ENCODE assay signal across 14 cellular contexts in genomic region chr2:233241803-233242202, GRCh38. TPM values are rescaled to one million over a fixed set of nuclear protein-coding genes. Genes with fewer than 3 reads are reported as not detected.
A peak's percentile ranks its signal among the peaks of the same experiment; 100 is the strongest.
DNase-seq lines count a peak whose midpoint lies in the region; ATAC-seq and TF ChIP-seq lines count a peak whose summit lies in the region.
"Had no signal": no experiment of that assay in that cellular context is flagged by ENCODE, and none has a peak within 500 bp of the region (broad histone marks: within the 10 kb centered on the region; RNA-seq: fewer than 3 reads in every experiment).

No MANE protein-coding gene starts in this region.

- intact Hi-C loops in activated CD8-positive, alpha-beta T cell treated with anti-CD3 and anti-CD28 coated beads for 36 hours (cut with micrococcal nuclease): loop anchor here (5.0 kb wide), 1 partner anchor 160 kb away; no protein-coding TSS in a partner anchor
- intact Hi-C loops in left lung (cut with DNase I): no loop called here

- peak; percentile 18; the same call in 1 of the 3 replicates for ATAC-seq in SK-N-SH treated with all-trans-retinoic acid at 6 μM for 48 hours
- ATAC-seq in activated CD8-positive, alpha-beta T cell treated with anti-CD3 and anti-CD28 coated beads for 36 hours: peak; percentile 5
- peak; percentile 10 for ATAC-seq in left lung

- H2AFZ ChIP-seq in SK-N-SH (ENCODE audit: low read depth): no peak overlapping the region

- POLR2A ChIA-PET in SK-N-SH (lab: Yijun Ruan, JAX): no interaction called here
- POLR2A ChIA-PET in activated CD8-positive, alpha-beta T cell treated with anti-CD3 and anti-CD28 coated beads for 36 hours (lab: Charles Lee): interaction anchor here (0.6 to 0.9 kb wide), 2 partner anchors 29 to 438 kb away, joined by 3 read pairs; no protein-coding TSS in a partner anchor

- H3K4me1 Mint-ChIP-seq in activated CD8-positive, alpha-beta T cell treated with anti-CD3 and anti-CD28 coated beads for 36 hours (ENCODE audit: low read depth): peaks cover 56% of the 10 kb centered on the region

- H3K79me2 ChIP-seq in SK-N-SH (ENCODE audit: insufficient read depth): no peaks in the 10 kb centered on the region

- no peak overlapping the region for H3K27ac Mint-ChIP-seq in activated CD8-positive, alpha-beta T cell treated with anti-CD3 and anti-CD28 coated beads for 36 hours
- H3K27ac Mint-ChIP-seq: HFFc6 had no signal

- no peak overlapping the region for H3K4me2 ChIP-seq in SK-N-SH

- 87% methylated on average over 3 of the region's 3 CpGs for WGBS in SK-N-SH (ENCODE audit: low lambda C conversion rate)

- no peak overlapping the region for H3K4me3 Mint-ChIP-seq in activated CD8-positive, alpha-beta T cell treated with anti-CD3 and anti-CD28 coated beads for 36 hours
- H3K4me3 Mint-ChIP-seq: HFFc6 had no signal

- CTCF ChIA-PET in SK-N-SH (lab: Yijun Ruan, JAX): interaction anchor here (0.7 to 3.1 kb wide), 2 partner anchors 9 to 188 kb away, joined by 3 to 13 read pairs; partner anchors contain the start of gene ATG16L1
- CTCF ChIA-PET in activated CD8-positive, alpha-beta T cell treated with anti-CD3 and anti-CD28 coated beads for 36 hours (lab: Charles Lee): interaction anchor here (0.6 kb wide), 1 partner anchor 187 kb away, joined by 3 read pairs; no protein-coding TSS in a partner anchor

- H4K20me1 ChIP-seq in SK-N-SH (ENCODE audit: insufficient read depth): no peaks in the 10 kb centered on the region

- H3K27me3 ChIP-seq in SK-N-SH (ENCODE audit: insufficient read depth): no peaks in the 10 kb centered on the region
- H3K27me3 ChIP-seq in left lung: no peaks in the 10 kb centered on the region

- H3K36me3 ChIP-seq in SK-N-SH (replicated peaks in 1 of 2; ENCODE audit: control insufficient read depth in 1 of 2, insufficient read depth in 2 of 2, low read length in 1 of 2): no peaks in the 10 kb centered on the region
- H3K36me3 ChIP-seq in left lung: no peaks in the 10 kb centered on the region
- H3K36me3 ChIP-seq: lower lobe of right lung had no signal

- H3K27ac ChIP-seq in SK-N-SH (ENCODE audit: low read depth in 2 of 2, low read length in 1 of 2) (no peak overlapping the region), left lung (peak overlapping the region in 1 of 2 donors; percentile 54)
- H3K27ac ChIP-seq: lower lobe of right lung had no signal

- H3K9me3 ChIP-seq in SK-N-SH: no peaks in the 10 kb centered on the region
- H3K9me3 ChIP-seq in left lung: no peaks in the 10 kb centered on the region
- H3K9me3 ChIP-seq: lower lobe of right lung had no signal

- no peaks in the 10 kb centered on the region for H3K36me3 Mint-ChIP-seq in activated CD8-positive, alpha-beta T cell treated with anti-CD3 and anti-CD28 coated beads for 36 hours (ENCODE audit: low read depth)

- TF ChIP-seq CTCF in SK-N-SH (IDR thresholded peaks at IDR 0.05) (no peak), left lung (IDR thresholded peaks at IDR 0.05) (no peak)
- no peak for TF ChIP-seq CTCF in activated CD8-positive, alpha-beta T cell treated with anti-CD3 and anti-CD28 coated beads for 36 hours (IDR thresholded peaks at IDR 0.05)

- TF ChIP-seq EP300 in SK-N-SH (IDR thresholded peaks at IDR 0.05; ENCODE audit: borderline replicate concordance in 1 of 2, low read depth in 1 of 2, low read length in 1 of 2): no peak

- H3K4me1 ChIP-seq in SK-N-SH (ENCODE audit: control insufficient read depth in 1 of 2, insufficient read depth in 2 of 2, low read depth in 1 of 2, low read length in 1 of 2) (no peaks in the 10 kb centered on the region), left lung (peaks cover 0 to 46% of the 10 kb centered on the region in 2 donors)
- H3K4me1 ChIP-seq: lower lobe of right lung had no signal

- DNase-seq in SK-N-SH: no peak
- peak; percentile 34 for DNase-seq in ELF-1 (ENCODE audit: low read depth, low spot score)
- no peak for DNase-seq in activated CD8-positive, alpha-beta T cell treated with anti-CD3 and anti-CD28 coated beads for 36 hours
- no peak for DNase-seq in left lung
- DNase-seq in hippocampal formation (lab: John Stamatoyannopoulos, UW): no peak
- no peak for DNase-seq in ACHN
- DNase-seq in DMS 273 treated with DMSO at 0.1 percent for 48 hours (lab: John Stamatoyannopoulos, UW): no peak
- DNase-seq: 8988T, amniotic stem cell, HFFc6, lower lobe of right lung, MM.1S, substantia nigra had no signal

- in situ Hi-C loops in ACHN (cut with HindIII; ENCODE audit: low pct_ligation_motif_present, low pct_unique_long_range_greater_than_20kb, low sequenced_read_pairs): no loop called here

- H3K4me3 ChIP-seq in SK-N-SH (ENCODE audit: low read depth in 2 of 2, low read length in 1 of 2) (no peak overlapping the region), left lung (no peak overlapping the region)
- H3K4me3 ChIP-seq: lower lobe of right lung had no signal

- H3K9me2 ChIP-seq in SK-N-SH: no peaks in the 10 kb centered on the region

- TF ChIP-seq RAD21 in SK-N-SH (IDR thresholded peaks at IDR 0.05; ENCODE audit: low read length): no peak

- no peaks in the 10 kb centered on the region for H3K9me3 Mint-ChIP-seq in activated CD8-positive, alpha-beta T cell treated with anti-CD3 and anti-CD28 coated beads for 36 hours
- H3K9me3 Mint-ChIP-seq: HFFc6 had no signal

- no peak overlapping the region for H3K9ac ChIP-seq in SK-N-SH

- H3K27me3 Mint-ChIP-seq in activated CD8-positive, alpha-beta T cell treated with anti-CD3 and anti-CD28 coated beads for 36 hours: no peaks in the 10 kb centered on the region

- no peaks in the 10 kb centered on the region for H3F3A ChIP-seq in SK-N-SH (replicated peaks; ENCODE audit: insufficient read depth)

TF ChIP-seq in SK-N-SH treated with all-trans-retinoic acid at 6 μM for 48 hours, 23 proteins besides CTCF, POLR2A, EP300 and RAD21:
- no peak for TF ChIP-seq ZNF565 (CRISPR knock-in tag; conservative IDR thresholded peaks at IDR 0.05; ENCODE audit: low read depth)

TF ChIP-seq in SK-N-SH, 30 proteins besides CTCF, POLR2A, EP300 and RAD21 (continues in another document):
- TF ChIP-seq NFIC (IDR thresholded peaks at IDR 0.05; ENCODE audit: borderline replicate concordance) (no peak), TEAD4 (IDR thresholded peaks at IDR 0.05; ENCODE audit: borderline replicate concordance, insufficient read depth) (no peak), FOXJ3 (CRISPR knock-in tag; IDR thresholded peaks at IDR 0.05) (no peak), RXRA (IDR thresholded peaks at IDR 0.05; ENCODE audit: borderline replicate concordance, low read depth) (no peak), USF2 (IDR thresholded peaks at IDR 0.05; ENCODE audit: borderline replicate concordance, low read depth, low read length) (no peak), EZH2phosphoT487 (IDR thresholded peaks at IDR 0.05; ENCODE audit: borderline replicate concordance, low read depth) (no peak), USF1 (IDR thresholded peaks at IDR 0.05; ENCODE audit: borderline replicate concordance, low read depth) (no peak), NRF1 (IDR thresholded peaks at IDR 0.05; ENCODE audit: low read depth, low read length) (no peak), IRF3 (IDR thresholded peaks at IDR 0.05; ENCODE audit: low read depth, low read length) (no peak)

RNA-seq across cellular contexts. Expression of gene ATG16L1, which starts 9.7 kb away (rescaled TPM):
- 22.2 and 32.2 TPM in 2 replicates for polyA plus RNA-seq in SK-N-SH (2012; rRNA removed)
- 22.0 and 24.7 TPM in 2 replicates for polyA plus RNA-seq in SK-N-SH (2012; cell fraction: cytosol; rRNA removed)
- 44.4 and 67.5 TPM in 2 replicates for polyA plus RNA-seq in SK-N-SH (2012; cell fraction: nucleus; rRNA removed)
- total RNA-seq in activated CD8-positive, alpha-beta T cell treated with anti-CD3 and anti-CD28 coated beads for 36 hours: 10 to 100 TPM; 22.1 to 24.4 TPM
- total RNA-seq in left lung: 10 to 100 TPM; 25.0 to 29.4 TPM
